12 cellular contexts compared by ENCODE assay signal in genomic region chr10:86957471-86958108, GRCh38. TPM values are rescaled to one million over a fixed set of nuclear protein-coding genes. Genes with fewer than 3 reads are reported as not detected.
A peak's percentile ranks its signal among the peaks of the same experiment; 100 is the strongest.
DNase-seq lines count a peak whose midpoint lies in the region; ATAC-seq, FAIRE-seq and TF ChIP-seq lines count a peak whose summit lies in the region.
"Had no signal": no experiment of that assay in that cellular context is flagged by ENCODE, and none has a peak within 500 bp of the region (broad histone marks: within the 10 kb centered on the region; RNA-seq: fewer than 3 reads in every experiment).

Gene MMRN2 (minus strand): TSS chr10:86957615. CDS start chr10:86957541, 74 bp downstream.

- TF ChIP-seq EP300 in GM12878 (IDR thresholded peaks at IDR 0.05; ENCODE audit: borderline replicate concordance in 1 of 2, control insufficient read depth in 1 of 2, low read depth in 2 of 2, low read length in 2 of 2): no peak

- in situ Hi-C loops in GM12878 (cut with MboI): no loop called here

- H2AFZ ChIP-seq in GM12878 (ENCODE audit: control insufficient read depth, low read depth, low read length): no peak within 1 kb of the TSS

- BruUV-seq in GM12878 (replicated peaks; lab: Mats Ljungman, UMichigan): no TSS peak

- POLR2A ChIA-PET in GM12878 (lab: Charles Lee): interaction anchor here (0.6 to 1.5 kb wide), 2 partner anchors 12 to 15 kb away, joined by 3 to 5 read pairs; no protein-coding TSS in a partner anchor

- no peaks in the 10 kb centered on the region for H3K36me3 ChIP-seq in BLaER1 treated with 17β-estradiol and CSF1 and Interleukin-3, amounts not matched to agents 10 nM and 100 nM
- no peaks in the 10 kb centered on the region for H3K36me3 ChIP-seq in GM12878 (ENCODE audit: control insufficient read depth in 2 of 2, insufficient read depth in 2 of 2, low read length in 1 of 2)

- no peaks in the 10 kb centered on the region for H3K27me3 Mint-ChIP-seq in progenitor cell of endocrine pancreas
- H3K27me3 Mint-ChIP-seq: stimulated activated naive CD8-positive, alpha-beta T cell treated with anti-CD3 and anti-CD28 coated beads, Interleukin-15, amount 100 ng/mL, for 72 hours had no signal

- peak within 1 kb of the TSS in 8 of 11 experiments; percentile 8 to 71 (median 48); a peak in 13 of 22 replicates for H3K27ac ChIP-seq in BLaER1 treated with 17β-estradiol and CSF1 and Interleukin-3, amounts not matched to agents 10 nM and 100 nM
- H3K27ac ChIP-seq in GM12878 (ENCODE audit: control insufficient read depth, insufficient read depth): no peak within 1 kb of the TSS

- intact Hi-C loops in GM12878 (cut with micrococcal nuclease; ENCODE audit: unreplicated experiment): no loop called here
- intact Hi-C loops in left ventricle myocardium superior (cut with micrococcal nuclease): no loop called here

- SMC1A ChIA-PET in GM12878 (lab: Charles Lee; ENCODE audit: uncharacterized antibody, unreplicated experiment): interaction anchor here (1.1 kb wide), 1 partner anchor 8 kb away, joined by 3 read pairs; no protein-coding TSS in a partner anchor

- FAIRE-seq in GM12878 (lab: Jason Lieb, UNC): no peak
- FAIRE-seq: A204.1 had no signal

- peaks cover 15 to 65% (median 32%) of the 10 kb centered on the region in 10 experiments for H3K4me1 ChIP-seq in BLaER1 treated with 17β-estradiol and CSF1 and Interleukin-3, amounts not matched to agents 10 nM and 100 nM
- peaks cover 13% of the 10 kb centered on the region for H3K4me1 ChIP-seq in GM12878 (ENCODE audit: control insufficient read depth, insufficient read depth, low read length)

- H3K36me3 Mint-ChIP-seq in progenitor cell of endocrine pancreas (ENCODE audit: insufficient read depth): no peaks in the 10 kb centered on the region

- TF ChIP-seq POLR2A in GM12878 (IDR thresholded peaks at IDR 0.05; ENCODE audit: low read depth, low read length): no peak

- WGBS in GM12878 (ENCODE audit: insufficient coverage, insufficient replicate concordance, low lambda C conversion rate, missing lambda C conversion rate): 28% methylated on average over 9 of the region's 9 CpGs

- TF ChIP-seq RAD21 in GM12878 (IDR thresholded peaks at IDR 0.05; ENCODE audit: insufficient read depth, low read depth, low read length): no peak

- peaks cover 11 to 19% (median 16%) of the 10 kb centered on the region in 11 experiments for H3K9me3 ChIP-seq in BLaER1 treated with 17β-estradiol and CSF1 and Interleukin-3, amounts not matched to agents 10 nM and 100 nM (replicated peaks in 1 of 11)
- H3K9me3 ChIP-seq in GM12878 (replicated peaks; ENCODE audit: control insufficient read depth, insufficient read depth, low read length): no peaks in the 10 kb centered on the region; the same call in 2 of the 3 replicates

- no peak for TF ChIP-seq CTCF in GM12878 (IDR thresholded peaks at IDR 0.05 in 2 of 3, conservative IDR thresholded peaks at IDR 0.05 in 1 of 3; ENCODE audit: control insufficient read depth in 2 of 3, extremely low read depth in 1 of 3, insufficient read depth in 1 of 3, low read depth in 3 of 3, low read length in 3 of 3)
- TF ChIP-seq CTCF in progenitor cell of endocrine pancreas (IDR thresholded peaks at IDR 0.05; ENCODE audit: unreplicated experiment): no peak

- DNase-seq in GM12878 (ENCODE audit: low read depth, low spot score) (no peak), left ventricle myocardium superior (peak; percentile 48), progenitor cell of endocrine pancreas (ENCODE audit: low spot score, unreplicated experiment) (no peak), iPS-NIHi11 (ENCODE audit: low spot score) (no peak), GM19238 (ENCODE audit: insufficient read length, low spot score) (no peak)
- no peak for DNase-seq in activated CD8-positive, alpha-beta memory T cell treated with anti-CD3 and anti-CD28 coated beads, Interleukin-2, amount 50 U/mL, for 48 hours
- DNase-seq: activated T-cell treated with anti-CD3 and anti-CD28 coated beads, Interleukin-2, amount 50 U/mL, for 72 hours; stimulated activated CD4-positive, alpha-beta T cell treated with anti-CD3 and anti-CD28 coated beads, Interleukin-15, amount 100 ng/mL, for 24 hours had no signal

- H3K4me3 ChIP-seq in BLaER1 treated with 17β-estradiol and CSF1 and Interleukin-3, amounts not matched to agents 10 nM and 100 nM: peak within 1 kb of the TSS in 1 of 10 experiments; percentile 6; a peak in 1 of 20 replicates
- H3K4me3 ChIP-seq in GM12878: no peak within 1 kb of the TSS

- H3K4me1 Mint-ChIP-seq in progenitor cell of endocrine pancreas (ENCODE audit: low read depth): peaks cover 32% of the 10 kb centered on the region

- no peaks in the 10 kb centered on the region for H4K20me1 ChIP-seq in BLaER1 treated with 17β-estradiol and CSF1 and Interleukin-3, amounts not matched to agents 10 nM and 100 nM
- no peaks in the 10 kb centered on the region for H4K20me1 ChIP-seq in GM12878 (ENCODE audit: control insufficient read depth, insufficient read depth)

- CTCF ChIA-PET in GM12878 (lab: Yijun Ruan, JAX): interaction anchor here (0.8 to 1.7 kb wide), 2 partner anchors 9 kb away, joined by 4 to 9 read pairs; no protein-coding TSS in a partner anchor

- H3K9ac ChIP-seq in BLaER1 treated with 17β-estradiol and CSF1 and Interleukin-3, amounts not matched to agents 10 nM and 100 nM: peak within 1 kb of the TSS in 3 of 11 experiments; percentile 30 to 43 (median 40); a peak in 2 of 22 replicates
- H3K9ac ChIP-seq in GM12878 (ENCODE audit: control insufficient read depth, insufficient read depth, low read length): no peak within 1 kb of the TSS

- RAD21 ChIA-PET in GM12878 (lab: Charles Lee; ENCODE audit: unreplicated experiment): interaction anchor here (0.6 kb wide), 1 partner anchor 66 kb away, joined by 4 read pairs; no protein-coding TSS in a partner anchor

- peak within 1 kb of the TSS; percentile 58 to 87 (median 74) for H3K4me2 ChIP-seq in BLaER1 treated with 17β-estradiol and CSF1 and Interleukin-3, amounts not matched to agents 10 nM and 100 nM
- no peak within 1 kb of the TSS for H3K4me2 ChIP-seq in GM12878 (ENCODE audit: control insufficient read depth, insufficient read depth)

- H3K27me3 ChIP-seq in BLaER1 treated with 17β-estradiol and CSF1 and Interleukin-3, amounts not matched to agents 10 nM and 100 nM: no peaks in the 10 kb centered on the region
- no peaks in the 10 kb centered on the region for H3K27me3 ChIP-seq in GM12878 (replicated peaks in 1 of 2; ENCODE audit: control insufficient read depth in 2 of 2, insufficient read depth in 2 of 2, low read length in 1 of 2)

- H3K79me2 ChIP-seq in GM12878 (ENCODE audit: control insufficient read depth, insufficient read depth, low read length): no peaks in the 10 kb centered on the region

- H3K27ac Mint-ChIP-seq in progenitor cell of endocrine pancreas: peak within 1 kb of the TSS; percentile 95
- H3K27ac Mint-ChIP-seq: activated T-cell treated with anti-CD3 and anti-CD28 coated beads, Interleukin-2, amount 50 U/mL, for 72 hours had no signal

- H3K9me3 Mint-ChIP-seq in progenitor cell of endocrine pancreas (ENCODE audit: low read depth): no peaks in the 10 kb centered on the region
- H3K9me3 Mint-ChIP-seq: activated T-cell treated with anti-CD3 and anti-CD28 coated beads, Interleukin-2, amount 50 U/mL, for 72 hours had no signal

- ATAC-seq in GM12878 (no peak), left ventricle myocardium superior (peak; percentile 5), HG03442 (IDR thresholded peaks at IDR 0.05; ENCODE audit: unreplicated experiment) (no peak)
- ATAC-seq: activated T-cell treated with anti-CD3 and anti-CD28 coated beads, Interleukin-2, amount 50 U/mL, for 72 hours; stimulated activated naive CD8-positive, alpha-beta T cell treated with anti-CD3 and anti-CD28 coated beads, Interleukin-15, amount 100 ng/mL, for 72 hours had no signal

- H3K4me3 Mint-ChIP-seq in progenitor cell of endocrine pancreas (ENCODE audit: low read depth): no peak within 1 kb of the TSS
- H3K4me3 Mint-ChIP-seq: activated T-cell treated with anti-CD3 and anti-CD28 coated beads, Interleukin-2, amount 50 U/mL, for 72 hours; stimulated activated naive CD8-positive, alpha-beta T cell treated with anti-CD3 and anti-CD28 coated beads, Interleukin-15, amount 100 ng/mL, for 72 hours had no signal

TF ChIP-seq in GM12878, 131 proteins besides CTCF, POLR2A, EP300 and RAD21 (continues in another document):
- TF ChIP-seq MEF2B (IDR thresholded peaks at IDR 0.05; ENCODE audit: partially characterized antibody, poor library complexity, severe bottlenecking): peak; percentile 19
- no peak for TF ChIP-seq FOXM1 (IDR thresholded peaks at IDR 0.05; ENCODE audit: low read depth, low read length)
- no peak for TF ChIP-seq WRNIP1 (IDR thresholded peaks at IDR 0.05; ENCODE audit: borderline replicate concordance, low read depth, low read length)

RNA-seq across cellular contexts. Expression of gene MMRN2, which starts in this region (rescaled TPM):
- total RNA-seq in GM12878 (2013; cell fraction: nucleolus; rRNA removed): 4.0 and 5.9 TPM in 2 replicates
- total RNA-seq in GM12878 (2014; rRNA removed): 0.33 and 1.0 TPM in 2 replicates
- 0.22 and 0.55 TPM in 2 replicates for total RNA-seq in GM12878 (2014; rRNA removed; fragmentation: Illumina TruSeq; extraction: Trizol)
- 0.40 and 0.95 TPM in 2 replicates for total RNA-seq in GM12878 (2021)
- 7.0 TPM for polyA plus RNA-seq in GM12878 (2011; ENCODE audit: low read depth)
- 0.58 and 1.3 TPM in 2 replicates for polyA plus RNA-seq in GM12878 (2011; rRNA removed)
- 0.43 and 0.48 TPM in 2 replicates for polyA plus RNA-seq in GM12878 (2011; cell fraction: cytosol; rRNA removed)
- polyA plus RNA-seq in GM12878 (2011; cell fraction: nucleus; rRNA removed): 2.8 and 3.2 TPM in 2 replicates
- polyA plus RNA-seq in GM12878 (2012): 0.12 and 0.80 TPM in 2 replicates
- polyA plus RNA-seq in GM12878 (2014; fragmentation: Illumina TruSeq; extraction: Trizol): 0.54 TPM in 1 of 2 replicates, not detected in the other
- polyA plus RNA-seq in GM12878 (2014; fragmentation: Nextera tagmentation; extraction: Ambion mirVana): under 1 TPM in 1 of 2 experiments, not detected in 1; 0.09 TPM
- 0.11 and 0.19 TPM in 2 replicates for polyA plus RNA-seq in GM12878 (2014; rRNA removed)
- not detected for polyA plus RNA-seq in GM12878 (2016; fragmentation: Nextera tagmentation; extraction: Ambion mirVana)
- polyA minus RNA-seq in GM12878 (2011; rRNA and poly(A)+ RNA removed): 0.37 and 1.2 TPM in 2 replicates
- not detected in 2 replicates for polyA minus RNA-seq in GM12878 (2011; cell fraction: cytosol; rRNA and poly(A)+ RNA removed)
- 0.60 and 1.1 TPM in 2 replicates for polyA minus RNA-seq in GM12878 (2011; cell fraction: nucleus; rRNA and poly(A)+ RNA removed)
- 31.3 TPM for total RNA-seq in left ventricle myocardium superior
- total RNA-seq in progenitor cell of endocrine pancreas: 1.5 and 1.6 TPM in 2 replicates
